Comparison of ENCODE assay signal across 1 cellular context in the genomic region with DNA sequence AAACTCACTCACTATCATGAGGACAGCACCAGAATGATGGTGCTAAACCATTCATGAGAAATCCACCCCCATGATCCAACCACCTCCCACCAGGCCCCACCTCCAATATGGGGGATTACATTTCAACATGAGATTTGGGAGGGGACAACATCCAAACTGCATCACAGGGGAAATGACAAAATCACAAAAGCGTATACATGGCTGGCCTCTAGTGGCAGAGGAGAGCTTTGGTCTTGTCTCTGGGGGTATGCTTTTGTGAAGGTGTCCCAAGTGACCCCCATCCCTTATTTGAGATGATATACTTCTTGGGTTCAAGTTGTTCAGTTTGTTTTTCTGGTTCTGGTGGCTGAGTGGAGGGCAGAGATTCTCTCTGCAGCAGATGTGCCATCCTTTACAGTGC.
TF ChIP-seq lines count a peak whose summit lies in the region.

No MANE protein-coding gene starts in this region.

TF ChIP-seq in H1, 55 proteins besides CTCF, POLR2A, EP300 and RAD21:
- TF ChIP-seq, protein P1, sequence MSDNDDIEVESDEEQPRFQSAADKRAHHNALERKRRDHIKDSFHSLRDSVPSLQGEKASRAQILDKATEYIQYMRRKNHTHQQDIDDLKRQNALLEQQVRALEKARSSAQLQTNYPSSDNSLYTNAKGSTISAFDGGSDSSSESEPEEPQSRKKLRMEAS (IDR thresholded peaks at IDR 0.05), result no peak
- no peak for TF ChIP-seq BRCA1 (IDR thresholded peaks at IDR 0.05; ENCODE audit: low read depth, low read length)
- no peak for TF ChIP-seq CEBPB (IDR thresholded peaks at IDR 0.05; ENCODE audit: low read depth, low read length)
- no peak for TF ChIP-seq RXRA (IDR thresholded peaks at IDR 0.05; ENCODE audit: insufficient read depth, low read depth, low read length)
- TF ChIP-seq SP4 (IDR thresholded peaks at IDR 0.05; ENCODE audit: low read length), result no peak
- TF ChIP-seq SAP30 (IDR thresholded peaks at IDR 0.05; ENCODE audit: insufficient read depth, insufficient replicate concordance, low read length), result no peak
- no peak for TF ChIP-seq TEAD4 (IDR thresholded peaks at IDR 0.05; ENCODE audit: low read depth, low read length)
- TF ChIP-seq TBP (IDR thresholded peaks at IDR 0.05; ENCODE audit: low read depth, low read length), result no peak
- no peak for TF ChIP-seq MAFK (IDR thresholded peaks at IDR 0.05; ENCODE audit: low read depth, low read length)
- no peak for TF ChIP-seq SIN3A (conservative IDR thresholded peaks at IDR 0.05 in 1 of 2, IDR thresholded peaks at IDR 0.05 in 1 of 2; ENCODE audit: low read depth in 1 of 2, low read length in 2 of 2)
